In genomic region chr5:152505442-152506042, GRCh38 we compare ENCODE assay signal across 9 cellular contexts.
DNase-seq lines count a peak whose midpoint lies in the region; ATAC-seq and TF ChIP-seq lines count a peak whose summit lies in the region.
"Had no signal": no experiment of that assay in that cellular context is flagged by ENCODE, and none has a peak within 500 bp of the region (broad histone marks: within the 10 kb centered on the region; RNA-seq: fewer than 3 reads in every experiment).

No MANE protein-coding gene starts in this region.

- peak; percentile 88 for ATAC-seq in GM21576 (IDR thresholded peaks at IDR 0.05; ENCODE audit: unreplicated experiment)

- H3K9ac ChIP-seq in OCI-LY3 (ENCODE audit: low read length): no peak overlapping the region
- H3K9ac ChIP-seq: BLaER1 had no signal

- DNase-seq in NCI-H1417 (lab: John Stamatoyannopoulos, UW) (peak; percentile 42 to 80 (median 76)), NCI-H1417 treated with DMSO at 0.1 percent for 48 hours (lab: John Stamatoyannopoulos, UW) (no peak), HT-29 (ENCODE audit: low spot score) (peak; percentile 89), anterior cingulate cortex (lab: John Stamatoyannopoulos, UW) (peak in 50 of 58 donors; percentile 0 to 76 (median 38)), iPS DF 19.7 (ENCODE audit: low read depth, low spot score) (peak; percentile 33)
- peak; percentile 10 for DNase-seq in stimulated activated CD4-positive, alpha-beta T cell treated with anti-CD3 and anti-CD28 coated beads, Interleukin-12 subunit alpha, Interleukin-12 subunit beta, amount 100 ng/mL, for 4 hours

- H3K36me3 ChIP-seq in OCI-LY3 (replicated peaks; ENCODE audit: low read depth, low read length): no peaks in the 10 kb centered on the region
- H3K36me3 ChIP-seq: BLaER1 had no signal

- no peaks in the 10 kb centered on the region for H3K4me1 ChIP-seq in OCI-LY3 (ENCODE audit: low read length)
- H3K4me1 ChIP-seq: BLaER1 had no signal

- peak overlapping the region; percentile 53 for H3K4me2 ChIP-seq in OCI-LY3 (ENCODE audit: low read length)
- H3K4me2 ChIP-seq: BLaER1 had no signal

- no peak overlapping the region for H3K27ac ChIP-seq in OCI-LY3 (ENCODE audit: low read length)
- H3K27ac ChIP-seq: BLaER1 had no signal

- H3K9me3 ChIP-seq in OCI-LY3 (ENCODE audit: insufficient read depth, low read length): no peaks in the 10 kb centered on the region
- H3K9me3 ChIP-seq: BLaER1 had no signal

- TF ChIP-seq CTCF in OCI-LY3 (IDR thresholded peaks at IDR 0.05; ENCODE audit: low read depth, low read length): peak; percentile 63

- H2AFZ ChIP-seq in OCI-LY3 (ENCODE audit: low read depth, low read length): 0 out of 2 replicates have a peak overlapping the region, but pooled peaks have one; percentile 30

- H3K27me3 ChIP-seq in OCI-LY3 (ENCODE audit: low read depth, low read length): no peaks in the 10 kb centered on the region
- H3K27me3 ChIP-seq: BLaER1 had no signal

- no peaks in the 10 kb centered on the region for H4K20me1 ChIP-seq in OCI-LY3 (ENCODE audit: insufficient read depth, low read length)
- H4K20me1 ChIP-seq: BLaER1 had no signal

- H3K79me2 ChIP-seq in OCI-LY3 (ENCODE audit: low read length): no peaks in the 10 kb centered on the region

- H3K4me3 ChIP-seq in OCI-LY3 (ENCODE audit: low read length): no peak overlapping the region
- H3K4me3 ChIP-seq: BLaER1 had no signal
